20 cellular contexts compared by ENCODE assay signal in the genomic region with DNA sequence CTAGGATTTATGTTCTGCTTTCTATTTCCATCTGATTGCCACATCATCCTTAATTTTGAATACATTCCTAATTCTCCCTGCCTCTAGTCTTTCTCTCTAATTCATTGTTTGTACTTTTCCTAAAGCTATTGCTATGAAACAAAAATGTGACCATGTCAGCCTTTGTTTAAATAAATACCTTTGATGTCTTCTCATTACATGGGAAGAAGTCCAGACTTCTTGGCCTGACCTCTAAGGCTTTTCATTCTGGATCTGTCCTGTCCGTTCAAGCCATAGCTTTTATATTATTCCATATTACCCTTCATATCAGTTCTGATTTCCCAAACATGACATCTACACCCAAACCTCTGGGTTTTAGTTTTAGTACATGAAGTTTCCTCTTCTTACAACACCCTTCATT.
DNase-seq lines count a peak whose midpoint lies in the region; ATAC-seq and TF ChIP-seq lines count a peak whose summit lies in the region.
"Had no signal": no experiment of that assay in that cellular context is flagged by ENCODE, and none has a peak within 500 bp of the region (broad histone marks: within the 10 kb centered on the region; RNA-seq: fewer than 3 reads in every experiment).

No MANE protein-coding gene starts in this region.

- DNase-seq in activated naive CD8-positive, alpha-beta T cell treated with anti-CD3 and anti-CD28 coated beads, Interleukin-2, amount 50 U/mL, for 24 hours = no peak
- DNase-seq in astrocyte of the cerebellum (ENCODE audit: low read depth) = peak; percentile 61
- peak; percentile 12 for DNase-seq in fibroblast of the conjunctiva (ENCODE audit: low read depth)
- no peak for DNase-seq in transverse colon
- no peak for DNase-seq in activated CD4-positive, alpha-beta T cell treated with anti-CD3 and anti-CD28 coated beads, Interleukin-2, amount 10 ng/mL, durations not matched to agents 7 days and 5 days
- no peak for DNase-seq in activated CD4-positive, CD25-positive, alpha-beta regulatory T cell treated with anti-CD3 and anti-CD28 coated beads, Interleukin-2, amount 50 U/mL, for 72 hours
- DNase-seq: activated CD8-positive, alpha-beta memory T cell treated with anti-CD3 and anti-CD28 coated beads, Interleukin-2, amount 10 ng/mL, durations not matched to agents 7 days and 5 days; amygdala; effector memory CD8-positive, alpha-beta T cell; mesendoderm; NCI-H1694; NCI-H82; SJCRH30; stimulated activated CD4-positive, alpha-beta T cell treated with anti-CD3 and anti-CD28 coated beads, Interleukin-4, amount 100 ng/mL, for 24 hours; upper lobe of right lung had no signal

- H3K4me3 ChIP-seq in astrocyte of the cerebellum (ENCODE audit: low read depth, low read length) = no peak overlapping the region
- H3K4me3 ChIP-seq in transverse colon = no peak overlapping the region
- H3K4me3 ChIP-seq: SJCRH30, upper lobe of right lung had no signal

- H3K9me3 ChIP-seq in transverse colon = no peaks in the 10 kb centered on the region
- H3K9me3 ChIP-seq: upper lobe of right lung had no signal

- TF ChIP-seq CTCF in astrocyte of the cerebellum (IDR thresholded peaks at IDR 0.05; ENCODE audit: low read depth, low read length, missing control alignments) = no peak
- no peak for TF ChIP-seq CTCF in transverse colon (IDR thresholded peaks at IDR 0.05)

- H3K27ac Mint-ChIP-seq in activated naive CD8-positive, alpha-beta T cell = peak overlapping the region; percentile 43
- no peak overlapping the region for H3K27ac Mint-ChIP-seq in activated naive CD8-positive, alpha-beta T cell treated with anti-CD3 and anti-CD28 coated beads, Interleukin-2, amount 50 U/mL, for 24 hours
- H3K27ac Mint-ChIP-seq in activated CD4-positive, alpha-beta T cell treated with anti-CD3 and anti-CD28 coated beads, Interleukin-2, amount 10 ng/mL, durations not matched to agents 7 days and 5 days = no peak overlapping the region
- H3K27ac Mint-ChIP-seq: activated CD8-positive, alpha-beta memory T cell treated with anti-CD3 and anti-CD28 coated beads, Interleukin-2, amount 10 ng/mL, durations not matched to agents 7 days and 5 days; effector memory CD8-positive, alpha-beta T cell had no signal

- WGBS in transverse colon (ENCODE audit: low coverage in 1 of 2), 2 donors = 57 to 64% methylated on average over 1 of the region's 1 CpG

- no peaks in the 10 kb centered on the region for H3K27me3 Mint-ChIP-seq in activated naive CD8-positive, alpha-beta T cell
- H3K27me3 Mint-ChIP-seq in activated naive CD8-positive, alpha-beta T cell treated with anti-CD3 and anti-CD28 coated beads, Interleukin-2, amount 50 U/mL, for 24 hours = no peaks in the 10 kb centered on the region
- H3K27me3 Mint-ChIP-seq in activated CD4-positive, alpha-beta T cell treated with anti-CD3 and anti-CD28 coated beads, Interleukin-2, amount 10 ng/mL, durations not matched to agents 7 days and 5 days = no peaks in the 10 kb centered on the region
- H3K27me3 Mint-ChIP-seq: activated CD8-positive, alpha-beta memory T cell treated with anti-CD3 and anti-CD28 coated beads, Interleukin-2, amount 10 ng/mL, durations not matched to agents 7 days and 5 days; effector memory CD8-positive, alpha-beta T cell had no signal

- H3K4me3 Mint-ChIP-seq in activated naive CD8-positive, alpha-beta T cell = no peak overlapping the region
- no peak overlapping the region for H3K4me3 Mint-ChIP-seq in activated naive CD8-positive, alpha-beta T cell treated with anti-CD3 and anti-CD28 coated beads, Interleukin-2, amount 50 U/mL, for 24 hours
- H3K4me3 Mint-ChIP-seq in activated CD4-positive, alpha-beta T cell treated with anti-CD3 and anti-CD28 coated beads, Interleukin-2, amount 10 ng/mL, durations not matched to agents 7 days and 5 days = no peak overlapping the region
- H3K4me3 Mint-ChIP-seq: activated CD8-positive, alpha-beta memory T cell treated with anti-CD3 and anti-CD28 coated beads, Interleukin-2, amount 10 ng/mL, durations not matched to agents 7 days and 5 days; CD14-positive monocyte; effector memory CD8-positive, alpha-beta T cell had no signal

- H3K27ac ChIP-seq in transverse colon = peak overlapping the region in 2 of 4 donors; percentile 15 to 38
- H3K27ac ChIP-seq: HL-60, SJCRH30, upper lobe of right lung had no signal

- CTCF ChIA-PET in activated CD4-positive, alpha-beta T cell treated with anti-CD3 and anti-CD28 coated beads, Interleukin-2, amount 10 ng/mL, durations not matched to agents 7 days and 5 days (lab: Charles Lee) = interaction anchor here (1.2 kb wide), 1 partner anchor 70 kb away, joined by 3 read pairs; no protein-coding TSS in a partner anchor

- peaks cover 0 to under 1% (median 0%) of the 10 kb centered on the region in 4 donors for H3K4me1 ChIP-seq in transverse colon
- H3K4me1 ChIP-seq: SJCRH30, upper lobe of right lung had no signal

- no peak for TF ChIP-seq POLR2A in transverse colon (IDR thresholded peaks at IDR 0.05)

- no peak for TF ChIP-seq EP300 in transverse colon (IDR thresholded peaks at IDR 0.05; ENCODE audit: low read depth)

- no peak for ATAC-seq in activated naive CD8-positive, alpha-beta T cell treated with anti-CD3 and anti-CD28 coated beads, Interleukin-2, amount 50 U/mL, for 24 hours
- no peak for ATAC-seq in HG03280 (IDR thresholded peaks at IDR 0.05; ENCODE audit: unreplicated experiment)
- ATAC-seq: activated CD4-positive, CD25-positive, alpha-beta regulatory T cell treated with anti-CD3 and anti-CD28 coated beads, Interleukin-2, amount 50 U/mL, for 24 hours; activated CD8-positive, alpha-beta memory T cell treated with anti-CD3 and anti-CD28 coated beads, Interleukin-2, amount 10 ng/mL, durations not matched to agents 7 days and 5 days; effector memory CD8-positive, alpha-beta T cell; upper lobe of right lung had no signal

- peaks cover 17% of the 10 kb centered on the region for H3K4me1 Mint-ChIP-seq in activated naive CD8-positive, alpha-beta T cell (ENCODE audit: low read depth)
- H3K4me1 Mint-ChIP-seq in activated naive CD8-positive, alpha-beta T cell treated with anti-CD3 and anti-CD28 coated beads, Interleukin-2, amount 50 U/mL, for 24 hours = peaks cover 16% of the 10 kb centered on the region
- peaks cover 14% of the 10 kb centered on the region for H3K4me1 Mint-ChIP-seq in activated CD4-positive, alpha-beta T cell treated with anti-CD3 and anti-CD28 coated beads, Interleukin-2, amount 10 ng/mL, durations not matched to agents 7 days and 5 days
- H3K4me1 Mint-ChIP-seq: CD14-positive monocyte had no signal

- in situ Hi-C loops in astrocyte of the cerebellum (cut with HindIII; ENCODE audit: low sequenced_read_pairs) (no loop called here), transverse colon (cut with MboI; ENCODE audit: low pct_ligation_motif_present in 1 of 4, low pct_unique_long_range_greater_than_20kb in 1 of 4, low sequenced_read_pairs in 3 of 4) (no loop called here)

- POLR2A ChIA-PET in activated CD4-positive, alpha-beta T cell treated with anti-CD3 and anti-CD28 coated beads, Interleukin-2, amount 10 ng/mL, durations not matched to agents 7 days and 5 days (lab: Charles Lee) = no interaction called here

- intact Hi-C loops in transverse colon (cut with DNase I; ENCODE audit: low total_unique reads) = no loop called here

- no peaks in the 10 kb centered on the region for H3K27me3 ChIP-seq in transverse colon
- H3K27me3 ChIP-seq: SJCRH30, upper lobe of right lung had no signal

- no peaks in the 10 kb centered on the region for H3K9me3 Mint-ChIP-seq in activated naive CD8-positive, alpha-beta T cell (ENCODE audit: low read depth)
- no peaks in the 10 kb centered on the region for H3K9me3 Mint-ChIP-seq in activated naive CD8-positive, alpha-beta T cell treated with anti-CD3 and anti-CD28 coated beads, Interleukin-2, amount 50 U/mL, for 24 hours
- no peaks in the 10 kb centered on the region for H3K9me3 Mint-ChIP-seq in activated CD4-positive, alpha-beta T cell treated with anti-CD3 and anti-CD28 coated beads, Interleukin-2, amount 10 ng/mL, durations not matched to agents 7 days and 5 days
- H3K9me3 Mint-ChIP-seq: CD14-positive monocyte; effector memory CD8-positive, alpha-beta T cell had no signal

- H3K36me3 Mint-ChIP-seq in activated naive CD8-positive, alpha-beta T cell = peaks cover 7% of the 10 kb centered on the region
- H3K36me3 Mint-ChIP-seq in activated naive CD8-positive, alpha-beta T cell treated with anti-CD3 and anti-CD28 coated beads, Interleukin-2, amount 50 U/mL, for 24 hours (ENCODE audit: low read depth) = peaks cover 14% of the 10 kb centered on the region
- H3K36me3 Mint-ChIP-seq in activated CD4-positive, alpha-beta T cell treated with anti-CD3 and anti-CD28 coated beads, Interleukin-2, amount 10 ng/mL, durations not matched to agents 7 days and 5 days (ENCODE audit: low read depth) = peaks cover 20% of the 10 kb centered on the region

- H3K36me3 ChIP-seq in transverse colon = peaks cover 0 to 6% (median 0%) of the 10 kb centered on the region in 4 donors
- H3K36me3 ChIP-seq: SJCRH30 had no signal

Comparison
In these comparisons a context has a peak if more than half of its experiments do, and no peak if none do; other contexts are left out.
1. DNase-seq: peak in astrocyte of the cerebellum (single experiment) and fibroblast of the conjunctiva (single experiment); none in activated naive CD8-positive, alpha-beta T cell treated with anti-CD3 and anti-CD28 coated beads, Interleukin-2, amount 50 U/mL, for 24 hours (single experiment), transverse colon (single experiment), activated CD4-positive, alpha-beta T cell treated with anti-CD3 and anti-CD28 coated beads, Interleukin-2, amount 10 ng/mL, durations not matched to agents 7 days and 5 days (single experiment) and activated CD4-positive, CD25-positive, alpha-beta regulatory T cell treated with anti-CD3 and anti-CD28 coated beads, Interleukin-2, amount 50 U/mL, for 72 hours (single experiment).